18 cellular contexts compared by ENCODE assay signal in the genomic region with DNA sequence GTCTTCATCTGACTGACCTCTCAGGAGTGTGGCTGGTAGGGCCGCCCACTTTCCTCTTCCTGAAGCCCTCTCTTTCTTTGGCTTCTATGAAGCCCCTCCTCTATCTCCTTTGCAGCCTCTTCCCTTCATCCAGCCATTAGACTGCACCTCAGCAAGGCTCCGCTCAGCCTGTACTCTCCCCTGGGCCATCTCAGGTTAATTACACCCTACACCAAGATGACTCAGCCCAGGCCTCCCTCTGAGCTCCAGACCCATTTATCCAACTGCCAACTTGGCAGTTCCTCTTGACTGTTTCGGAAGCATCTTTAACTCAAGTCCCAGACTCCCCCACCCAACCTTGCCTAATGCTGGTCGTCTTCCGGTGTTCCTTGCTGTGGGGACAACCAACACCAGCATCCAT. TPM values are rescaled to one million over a fixed set of nuclear protein-coding genes. Genes with fewer than 3 reads are reported as not detected.
DNase-seq lines count a peak whose midpoint lies in the region; ATAC-seq, FAIRE-seq and TF ChIP-seq lines count a peak whose summit lies in the region.
"Had no signal": no experiment of that assay in that cellular context is flagged by ENCODE, and none has a peak within 500 bp of the region (broad histone marks: within the 10 kb centered on the region; RNA-seq: fewer than 3 reads in every experiment).

No MANE protein-coding gene starts in this region.

- intact Hi-C loops in sciatic nerve (cut with DNase I): no loop called here
- intact Hi-C loops in dorsolateral prefrontal cortex (cut with DNase I): no loop called here

- H3K36me3 Mint-ChIP-seq in HFFc6 (ENCODE audit: low read depth): no peaks in the 10 kb centered on the region
- H3K36me3 Mint-ChIP-seq: activated naive CD8-positive, alpha-beta T cell treated with anti-CD3 and anti-CD28 coated beads for 36 hours had no signal

- H3K9me3 Mint-ChIP-seq in HFFc6: no peaks in the 10 kb centered on the region
- H3K9me3 Mint-ChIP-seq: activated naive CD8-positive, alpha-beta T cell treated with anti-CD3 and anti-CD28 coated beads for 36 hours; neural crest cell had no signal

- peaks cover 16% of the 10 kb centered on the region for H3K4me1 Mint-ChIP-seq in HFFc6 (ENCODE audit: low read depth)
- H3K4me1 Mint-ChIP-seq: neural crest cell had no signal

- no peak for TF ChIP-seq POLR2A in GM12892 (IDR thresholded peaks at IDR 0.05; ENCODE audit: low read depth, low read length)

- H3K27ac ChIP-seq in dorsolateral prefrontal cortex: no peak overlapping the region
- H3K27ac ChIP-seq: SJSA1, stomach had no signal

- no peak for FAIRE-seq in GM12892 (lab: Jason Lieb, UNC)
- FAIRE-seq: endothelial cell of umbilical vein had no signal

- peaks cover 0 to 59% (median 18%) of the 10 kb centered on the region in 45 donors for H3K27me3 ChIP-seq in dorsolateral prefrontal cortex

- H3K27ac Mint-ChIP-seq in HFFc6: no peak overlapping the region
- H3K27ac Mint-ChIP-seq: activated naive CD8-positive, alpha-beta T cell treated with anti-CD3 and anti-CD28 coated beads for 36 hours had no signal

- H3K4me3 Mint-ChIP-seq in HFFc6: no peak overlapping the region
- H3K4me3 Mint-ChIP-seq: activated naive CD8-positive, alpha-beta T cell treated with anti-CD3 and anti-CD28 coated beads for 36 hours; neural crest cell had no signal

- no peak overlapping the region for H3K4me3 ChIP-seq in cardiac fibroblast (replicated peaks in 1 of 2; ENCODE audit: low read depth in 2 of 2, low read length in 2 of 2)
- no peak overlapping the region for H3K4me3 ChIP-seq in dorsolateral prefrontal cortex
- H3K4me3 ChIP-seq: SJSA1, stomach had no signal

- H3K27me3 Mint-ChIP-seq in HFFc6 (ENCODE audit: insufficient read depth): peaks cover 49% of the 10 kb centered on the region

- TF ChIP-seq CTCF in HFFc6 (IDR thresholded peaks at IDR 0.05): no peak
- no peak for TF ChIP-seq CTCF in cardiac fibroblast (IDR thresholded peaks at IDR 0.05; ENCODE audit: low read depth, low read length)
- no peak for TF ChIP-seq CTCF in dorsolateral prefrontal cortex (IDR thresholded peaks at IDR 0.05 in 54 of 56, conservative IDR thresholded peaks at IDR 0.05 in 2 of 56; ENCODE audit: low read depth in 1 of 56, partially characterized antibody in 56 of 56)

- DNase-seq in HFFc6: peak; percentile 15
- peak; percentile 86 for DNase-seq in NCI-H226
- peak; percentile 24 to 43 for DNase-seq in cardiac fibroblast (ENCODE audit: low read depth in 2 of 2)
- DNase-seq in sciatic nerve (ENCODE audit: low spot score): peak; percentile 37
- DNase-seq in GM12892 (ENCODE audit: insufficient read length): no peak
- no peak for DNase-seq in NCI-H524 treated with DMSO at 0.1 percent for 48 hours (lab: John Stamatoyannopoulos, UW)
- no peak for DNase-seq in dorsolateral prefrontal cortex
- no peak for DNase-seq in C1 segment of cervical spinal cord (lab: John Stamatoyannopoulos, UW)
- DNase-seq: activated CD4-positive, alpha-beta T cell treated with anti-CD3 and anti-CD28 coated beads, Interleukin-2, amount 50 U/mL, for 4 hours; activated naive CD8-positive, alpha-beta T cell treated with anti-CD3 and anti-CD28 coated beads for 36 hours; DMS153; NCI-H1930; stimulated activated CD4-positive, alpha-beta T cell treated with anti-CD3 and anti-CD28 coated beads, Interleukin-1b, Interleukin-23, amount 100 ng/mL, for 48 hours; stomach had no signal

- ATAC-seq in sciatic nerve: no peak

RNA-seq across cellular contexts. Expression of a gene that starts 5.8 kb away (rescaled TPM):
- total RNA-seq in HFFc6 (2021; fragmentation: NEBNext Ultra II Directional; extraction: Animal tissue kit (Norgen Biotek cat#: 25700)): not detected
- 23.3 TPM for total RNA-seq in sciatic nerve
- polyA plus RNA-seq in GM12892 (2012; ENCODE audit: missing spikeins): not detected
- 1 to 10 TPM in 58 of 120 experiments, under 1 TPM in 56, not detected in 6; 0.31 to 4.9 (median 1.0) TPM for total RNA-seq in dorsolateral prefrontal cortex
- total RNA-seq: endothelial cell of umbilical vein, neural crest cell, SJSA1 had no signal
- polyA plus RNA-seq: endothelial cell of umbilical vein had no signal

RNA-seq across cellular contexts. Expression of a gene that starts 22.2 kb away (rescaled TPM):
- total RNA-seq in HFFc6 (2021; fragmentation: NEBNext Ultra II Directional; extraction: Animal tissue kit (Norgen Biotek cat#: 25700)): not detected
- 0.49 TPM for total RNA-seq in sciatic nerve
- polyA plus RNA-seq in GM12892 (2012; ENCODE audit: missing spikeins): not detected
- total RNA-seq in dorsolateral prefrontal cortex: under 1 TPM in 2 of 120 experiments, not detected in 118; 0.44 to 0.60 TPM
- total RNA-seq: activated naive CD8-positive, alpha-beta T cell treated with anti-CD3 and anti-CD28 coated beads for 36 hours; endothelial cell of umbilical vein; left colon; neural crest cell; SJSA1; stomach had no signal
- polyA plus RNA-seq: endothelial cell of umbilical vein, stomach had no signal

RNA-seq across cellular contexts. Expression of a gene that starts 26.9 kb away (rescaled TPM):
- not detected for total RNA-seq in HFFc6 (2021; fragmentation: NEBNext Ultra II Directional; extraction: Animal tissue kit (Norgen Biotek cat#: 25700))
- total RNA-seq in sciatic nerve: 0.94 TPM
- 34.9 TPM for polyA plus RNA-seq in GM12892 (2012; ENCODE audit: missing spikeins)
- 1 to 10 TPM in 70 of 120 experiments, under 1 TPM in 49, not detected in 1; 0.25 to 3.3 (median 1.1) TPM for total RNA-seq in dorsolateral prefrontal cortex
- total RNA-seq: endothelial cell of umbilical vein, neural crest cell, SJSA1 had no signal
- polyA plus RNA-seq: endothelial cell of umbilical vein had no signal

Comparison
In these comparisons a context has a peak if more than half of its experiments do, and no peak if none do; other contexts are left out.
1. DNase-seq: peak in HFFc6 (single experiment), NCI-H226 (single experiment), cardiac fibroblast (2 of 2) and sciatic nerve (single experiment); none in GM12892 (single experiment), NCI-H524 treated with DMSO at 0.1 percent for 48 hours (single experiment), dorsolateral prefrontal cortex (0 of 10) and C1 segment of cervical spinal cord (0 of 14).